Comparison of ENCODE assay signal across 21 cellular contexts in the genomic region with DNA sequence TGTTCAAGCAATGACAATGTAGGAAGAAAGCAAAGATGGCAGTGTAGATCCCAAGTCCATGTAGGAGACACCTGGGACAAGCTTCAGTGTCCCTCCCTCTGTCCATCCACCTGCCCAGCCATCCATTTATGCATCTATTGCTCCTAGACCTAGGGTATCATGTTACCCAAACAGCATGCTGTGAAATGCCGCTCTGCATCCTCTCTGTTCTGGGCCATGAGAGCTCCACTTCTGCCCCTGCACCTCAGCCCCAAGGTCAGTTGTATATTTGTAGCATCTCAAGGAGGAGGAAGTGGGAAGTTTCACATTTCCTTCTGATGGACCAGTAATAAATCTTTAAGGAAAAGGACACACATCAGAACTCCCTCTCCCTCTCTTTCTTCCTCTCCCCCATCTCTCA. TPM values are rescaled to one million over a fixed set of nuclear protein-coding genes. Genes with fewer than 3 reads are reported as not detected.
DNase-seq lines count a peak whose midpoint lies in the region; ATAC-seq and TF ChIP-seq lines count a peak whose summit lies in the region.
"Had no signal": no experiment of that assay in that cellular context is flagged by ENCODE, and none has a peak within 500 bp of the region (broad histone marks: within the 10 kb centered on the region; RNA-seq: fewer than 3 reads in every experiment).

No MANE protein-coding gene starts in this region.

- H3K9me3 Mint-ChIP-seq in osteocyte (ENCODE audit: unreplicated experiment), result no peaks in the 10 kb centered on the region
- H3K9me3 Mint-ChIP-seq: CD4-positive, alpha-beta T cell had no signal

- H3K27me3 ChIP-seq in H7 (ENCODE audit: control insufficient read depth, insufficient read depth, low read length) (no peaks in the 10 kb centered on the region), upper lobe of left lung (no peaks in the 10 kb centered on the region)

- no peaks in the 10 kb centered on the region for H3K4me1 ChIP-seq in upper lobe of left lung

- peaks cover 10 to 34% (median 12%) of the 10 kb centered on the region in 4 donors for H3K9me3 ChIP-seq in upper lobe of left lung

- TF ChIP-seq CTCF in osteocyte (IDR thresholded peaks at IDR 0.05) (no peak), upper lobe of left lung (IDR thresholded peaks at IDR 0.05) (no peak)

- no peak overlapping the region for H3K27ac ChIP-seq in upper lobe of left lung

- no peak overlapping the region for H3K27ac Mint-ChIP-seq in osteocyte (ENCODE audit: unreplicated experiment)
- H3K27ac Mint-ChIP-seq: B cell; CD4-positive, alpha-beta T cell; IgD-negative memory B cell had no signal

- no peak overlapping the region for H3K4me3 Mint-ChIP-seq in osteocyte (ENCODE audit: unreplicated experiment)
- H3K4me3 Mint-ChIP-seq: B cell; CD4-positive, alpha-beta T cell had no signal

- no peaks in the 10 kb centered on the region for H3K36me3 Mint-ChIP-seq in osteocyte (ENCODE audit: unreplicated experiment)
- H3K36me3 Mint-ChIP-seq: IgD-negative memory B cell had no signal

- no peak overlapping the region for H3K4me3 ChIP-seq in H7 (ENCODE audit: insufficient read depth, low read depth, low read length)
- H3K4me3 ChIP-seq in upper lobe of left lung, result no peak overlapping the region

- peak; percentile 50 for DNase-seq in NCI-H748 (lab: John Stamatoyannopoulos, UW; ENCODE audit: unreplicated experiment)
- no peak for DNase-seq in NCI-H748 treated with DMSO at 0.1 percent for 48 hours (lab: John Stamatoyannopoulos, UW)
- peak; percentile 20 for DNase-seq in H7
- peak; percentile 28 for DNase-seq in NCI-H146 treated with DMSO at 0.1 percent for 48 hours (lab: John Stamatoyannopoulos, UW; ENCODE audit: unreplicated experiment)
- DNase-seq in osteocyte (ENCODE audit: extremely low spot score, unreplicated experiment), result peak; percentile 8
- no peak for DNase-seq in GDM1 (lab: John Stamatoyannopoulos, UW)
- no peak for DNase-seq in upper lobe of left lung
- DNase-seq: 8988T; ACHN; C1 segment of cervical spinal cord; CD4-positive, alpha-beta T cell; COR-L47; DMS153; DMS79 treated with DMSO at 0.1 percent for 48 hours; EL; GOT3; HCEC 1CT had no signal

- ATAC-seq in HG03439 (IDR thresholded peaks at IDR 0.05; ENCODE audit: unreplicated experiment) (no peak), upper lobe of left lung (ENCODE audit: low FRiP score in 2 of 2) (no peak)

- H3K27me3 Mint-ChIP-seq in osteocyte (ENCODE audit: unreplicated experiment), result peaks cover 43% of the 10 kb centered on the region
- H3K27me3 Mint-ChIP-seq: CD4-positive, alpha-beta T cell had no signal

- TF ChIP-seq EP300 in upper lobe of left lung (IDR thresholded peaks at IDR 0.05), result no peak

- H3K36me3 ChIP-seq in H7 (replicated peaks; ENCODE audit: control insufficient read depth, insufficient read depth, low read length), result no peaks in the 10 kb centered on the region
- H3K36me3 ChIP-seq in upper lobe of left lung, result no peaks in the 10 kb centered on the region

- WGBS in upper lobe of left lung, 2 donors, result 81 to 93% methylated on average over 1 of the region's 1 CpG

- peaks cover 37% of the 10 kb centered on the region for H3K4me1 Mint-ChIP-seq in osteocyte (ENCODE audit: unreplicated experiment)
- H3K4me1 Mint-ChIP-seq: B cell, IgD-negative memory B cell had no signal

- TF ChIP-seq POLR2A in upper lobe of left lung (IDR thresholded peaks at IDR 0.05), result no peak

RNA-seq across cellular contexts. Expression of gene TSPEAR, which starts 27.9 kb away (rescaled TPM):
- 1.0 and 1.8 TPM in 2 replicates for total RNA-seq in H7 (2014; rRNA removed; shearing (Covaris generic))
- not detected in 2 replicates for total RNA-seq in osteocyte
- total RNA-seq in upper lobe of left lung, result under 1 TPM in 2 of 6 donors, not detected in 4; 0.14 to 0.17 TPM
- total RNA-seq: B cell; CD4-positive, alpha-beta T cell; HT1080 had no signal

RNA-seq across cellular contexts. Expression of gene KRTAP10-12, which starts 42.3 kb away (rescaled TPM):
- total RNA-seq in H7 (2014; rRNA removed; shearing (Covaris generic)), result not detected in 2 replicates
- total RNA-seq in osteocyte (not detected in 2 replicates), upper lobe of left lung (not detected)
- total RNA-seq: B cell; CD4-positive, alpha-beta T cell; HT1080 had no signal

RNA-seq across cellular contexts. Expression of gene KRTAP12-1, which starts 57.4 kb away (rescaled TPM):
- total RNA-seq in H7 (2014; rRNA removed; shearing (Covaris generic)), result 0.17 TPM in 1 of 2 replicates, not detected in the other
- total RNA-seq in osteocyte, result not detected in 2 replicates
- not detected for total RNA-seq in upper lobe of left lung
- total RNA-seq: B cell; CD4-positive, alpha-beta T cell; HT1080 had no signal

Comparison
In these comparisons a context has a peak if more than half of its experiments do, and no peak if none do; other contexts are left out.
1. DNase-seq: peak in NCI-H748 (single experiment), H7 (single experiment), NCI-H146 treated with DMSO at 0.1 percent for 48 hours (single experiment) and osteocyte (single experiment); none in NCI-H748 treated with DMSO at 0.1 percent for 48 hours (single experiment), GDM1 (single experiment) and upper lobe of left lung (0 of 2).